Comparison of ENCODE assay signal across 8 cellular contexts in genomic region chrX:54248309-54248708, GRCh38.
DNase-seq lines count a peak whose midpoint lies in the region; ATAC-seq and TF ChIP-seq lines count a peak whose summit lies in the region.

No MANE protein-coding gene starts in this region.

- H3K27me3 Mint-ChIP-seq in activated CD4-positive, alpha-beta T cell treated with anti-CD3 and anti-CD28 coated beads, Interleukin-2, amount 10 ng/mL, durations not matched to agents 7 days and 5 days: peaks cover 2% of the 10 kb centered on the region

- ATAC-seq in heart right ventricle: peak in 2 of 8 donors; percentile 44 to 52
- peak; percentile 67 for ATAC-seq in esophagus mucosa
- no peak for ATAC-seq in upper lobe of right lung
- no peak for ATAC-seq in GM19452 (IDR thresholded peaks at IDR 0.05; ENCODE audit: unreplicated experiment)

- CTCF ChIA-PET in activated CD4-positive, alpha-beta T cell treated with anti-CD3 and anti-CD28 coated beads, Interleukin-2, amount 10 ng/mL, durations not matched to agents 7 days and 5 days (lab: Charles Lee): interaction anchor here (0.7 kb wide), 2 partner anchors 92 to 231 kb away, joined by 3 to 4 read pairs; no protein-coding TSS in a partner anchor

- H3K4me3 ChIP-seq in heart right ventricle (no peak overlapping the region), upper lobe of right lung (no peak overlapping the region)

- H3K9me3 Mint-ChIP-seq in activated CD4-positive, alpha-beta T cell treated with anti-CD3 and anti-CD28 coated beads, Interleukin-2, amount 10 ng/mL, durations not matched to agents 7 days and 5 days: no peaks in the 10 kb centered on the region

- H3K4me1 Mint-ChIP-seq in activated CD4-positive, alpha-beta T cell treated with anti-CD3 and anti-CD28 coated beads, Interleukin-2, amount 10 ng/mL, durations not matched to agents 7 days and 5 days: no peaks in the 10 kb centered on the region

- H3K27me3 ChIP-seq in heart right ventricle: peaks cover 0 to 21% (median 0%) of the 10 kb centered on the region in 7 donors
- no peaks in the 10 kb centered on the region for H3K27me3 ChIP-seq in upper lobe of right lung

- H3K27ac ChIP-seq in heart right ventricle (no peak overlapping the region), upper lobe of right lung (no peak overlapping the region)

- no peaks in the 10 kb centered on the region for H3K36me3 Mint-ChIP-seq in activated CD4-positive, alpha-beta T cell treated with anti-CD3 and anti-CD28 coated beads, Interleukin-2, amount 10 ng/mL, durations not matched to agents 7 days and 5 days (ENCODE audit: low read depth)

- H3K4me1 ChIP-seq in heart right ventricle: no peaks in the 10 kb centered on the region
- no peaks in the 10 kb centered on the region for H3K4me1 ChIP-seq in upper lobe of right lung

- POLR2A ChIA-PET in activated CD4-positive, alpha-beta T cell treated with anti-CD3 and anti-CD28 coated beads, Interleukin-2, amount 10 ng/mL, durations not matched to agents 7 days and 5 days (lab: Charles Lee): no interaction called here

- H3K27ac Mint-ChIP-seq in activated CD4-positive, alpha-beta T cell treated with anti-CD3 and anti-CD28 coated beads, Interleukin-2, amount 10 ng/mL, durations not matched to agents 7 days and 5 days: no peak overlapping the region

- 69 to 88% methylated on average over 1 of the region's 1 CpG for WGBS in heart right ventricle, 2 donors

- DNase-seq in heart right ventricle (no peak), cardiac septum (ENCODE audit: low spot score) (no peak), NCI-H526 treated with DMSO at 0.1 percent for 48 hours (lab: John Stamatoyannopoulos, UW) (peak; percentile 7), upper lobe of right lung (no peak), T-helper 9 cell (no peak)
- DNase-seq in activated CD4-positive, alpha-beta T cell treated with anti-CD3 and anti-CD28 coated beads, Interleukin-2, amount 10 ng/mL, durations not matched to agents 7 days and 5 days: no peak

- intact Hi-C loops in heart right ventricle (cut with DNase I): no loop called here
- intact Hi-C loops in cardiac septum (cut with DNase I): no loop called here
- intact Hi-C loops in upper lobe of right lung (cut with DNase I): no loop called here

- H3K4me3 Mint-ChIP-seq in activated CD4-positive, alpha-beta T cell treated with anti-CD3 and anti-CD28 coated beads, Interleukin-2, amount 10 ng/mL, durations not matched to agents 7 days and 5 days: no peak overlapping the region

- no peaks in the 10 kb centered on the region for H3K36me3 ChIP-seq in heart right ventricle
- H3K36me3 ChIP-seq in upper lobe of right lung: no peaks in the 10 kb centered on the region

- H3K9me3 ChIP-seq in heart right ventricle: no peaks in the 10 kb centered on the region
- no peaks in the 10 kb centered on the region for H3K9me3 ChIP-seq in upper lobe of right lung

- TF ChIP-seq CTCF in heart right ventricle (IDR thresholded peaks at IDR 0.05) (peak in 7 of 9 donors; percentile 10 to 51 (median 24)), upper lobe of right lung (IDR thresholded peaks at IDR 0.05) (peak; percentile 35)
